In the genomic region with DNA sequence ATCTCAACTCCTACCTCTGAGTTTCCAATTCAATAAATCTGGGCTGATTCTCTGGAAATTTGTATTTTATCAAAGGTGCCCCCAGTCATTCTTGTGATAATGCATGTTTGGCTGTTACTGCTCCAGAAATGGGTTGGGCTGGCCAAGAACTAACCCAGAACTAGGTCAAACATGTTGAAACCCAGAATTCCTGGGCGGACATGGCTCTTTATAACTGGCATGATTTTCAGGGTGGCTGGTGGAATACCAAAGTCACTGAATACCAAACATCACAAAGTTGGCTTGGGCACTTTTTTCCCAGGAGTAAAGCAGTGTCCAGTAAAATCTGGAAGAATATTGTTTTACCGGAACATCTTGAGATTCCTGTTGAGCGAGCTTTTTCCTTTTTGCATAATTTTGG, we compare ENCODE assay signal across 32 cellular contexts.
"Had no signal": no experiment of that assay in that cellular context is flagged by ENCODE, and none has a peak within 500 bp of the region (broad histone marks: within the 10 kb centered on the region; RNA-seq: fewer than 3 reads in every experiment).

No MANE protein-coding gene starts in this region.

- H3K27me3 Mint-ChIP-seq: activated CD4-positive, alpha-beta memory T cell treated with anti-CD3 and anti-CD28 coated beads for 36 hours; activated CD4-positive, alpha-beta T cell treated with anti-CD3 and anti-CD28 coated beads, Interleukin-2, amount 10 ng/mL, durations not matched to agents 24 days and 14 days; activated T-cell treated with anti-CD3 and anti-CD28 coated beads, Interleukin-2, amount 50 U/mL, for 24 hours; activated T-helper 17 cell treated with anti-CD3 and anti-CD28 coated beads, Interleukin-2, amount 50 U/mL, for 72 hours; central memory CD8-positive, alpha-beta T cell; progenitor cell of endocrine pancreas; stimulated activated memory B cell treated with anti-CD40 and anti-IgM and Interleukin-4, amounts not matched to agents 10 μg/mL and 1 μg/mL and 100 μg/mL, for 72 hours; stimulated activated naive CD8-positive, alpha-beta T cell treated with anti-CD3 and anti-CD28 coated beads, Interleukin-15, amount 100 ng/mL, for 72 hours had no signal

- H3K4me1 Mint-ChIP-seq: activated T-helper 17 cell treated with anti-CD3 and anti-CD28 coated beads, Interleukin-2, amount 50 U/mL, for 72 hours; central memory CD8-positive, alpha-beta T cell; natural killer cell had no signal

- H3K4me3 Mint-ChIP-seq: activated CD4-positive, alpha-beta memory T cell treated with anti-CD3 and anti-CD28 coated beads for 36 hours; activated CD4-positive, alpha-beta T cell treated with anti-CD3 and anti-CD28 coated beads, Interleukin-2, amount 10 ng/mL, durations not matched to agents 24 days and 14 days; activated T-cell treated with anti-CD3 and anti-CD28 coated beads, Interleukin-2, amount 50 U/mL, for 24 hours; activated T-helper 17 cell treated with anti-CD3 and anti-CD28 coated beads, Interleukin-2, amount 50 U/mL, for 72 hours; central memory CD8-positive, alpha-beta T cell; natural killer cell; stimulated activated memory B cell treated with anti-CD40 and anti-IgM and Interleukin-4, amounts not matched to agents 10 μg/mL and 1 μg/mL and 100 μg/mL, for 72 hours; stimulated activated naive CD8-positive, alpha-beta T cell treated with anti-CD3 and anti-CD28 coated beads, Interleukin-15, amount 100 ng/mL, for 72 hours; T-helper 1 cell treated with Interleukin-12 subunit alpha and Interleukin-12 subunit beta and Interleukin-4 antibody, amounts not matched to agents 30 μg/mL and 1 μg/mL, for 36 hours had no signal

- H3K4me2 ChIP-seq: hepatocyte had no signal

- H3K9me3 ChIP-seq: breast epithelium, colonic mucosa, gastrocnemius medialis, neutrophil, sigmoid colon, tibial artery, upper lobe of right lung had no signal

- DNase-seq: activated CD4-positive, alpha-beta memory T cell treated with anti-CD3 and anti-CD28 coated beads for 36 hours; activated CD4-positive, alpha-beta T cell treated with anti-CD3 and anti-CD28 coated beads, Interleukin-2, amount 10 ng/mL, durations not matched to agents 24 days and 14 days; activated CD4-positive, CD25-positive, alpha-beta regulatory T cell treated with anti-CD3 and anti-CD28 coated beads, Interleukin-2, amount 50 U/mL, for 72 hours; activated CD8-positive, alpha-beta memory T cell treated with anti-CD3 and anti-CD28 coated beads, Interleukin-2, amount 50 U/mL, for 48 hours; activated gamma-delta T cell treated with Interleukin-2 at 50 U/mL for 16 hours; activated naive CD4-positive, alpha-beta T cell treated with anti-CD3 and anti-CD28 coated beads, Interleukin-2, amount 50 U/mL, for 16 hours; activated T-cell treated with anti-CD3 and anti-CD28 coated beads, Interleukin-2, amount 50 U/mL, for 24 hours; amniotic stem cell; colonic mucosa; effector CD8-positive, alpha-beta T cell; gastrocnemius medialis; islet precursor cell; mammary epithelial cell; natural killer cell; sigmoid colon; small intestine; stimulated activated CD4-positive, alpha-beta T cell treated with anti-CD3 and anti-CD28 coated beads, Interleukin-4, amount 100 ng/mL, for 4 hours; stimulated activated CD8-positive, alpha-beta memory T cell treated with anti-CD3 and anti-CD28 coated beads, Interleukin-4, amount 100 ng/mL, for 48 hours; stimulated activated naive CD8-positive, alpha-beta T cell treated with anti-CD3 and anti-CD28 coated beads, Interleukin-15, amount 100 ng/mL, for 72 hours; SW 1271; T1000; upper lobe of right lung had no signal

- H3K79me2 ChIP-seq: hepatocyte had no signal

- H3K36me3 ChIP-seq: breast epithelium, colonic mucosa, gastrocnemius medialis, neutrophil, sigmoid colon, tibial artery, upper lobe of right lung had no signal

- H3K4me1 ChIP-seq: breast epithelium, colonic mucosa, gastrocnemius medialis had no signal

- ATAC-seq: activated T-helper 17 cell treated with anti-CD3 and anti-CD28 coated beads, Interleukin-2, amount 50 U/mL, for 72 hours; gastrocnemius medialis; natural killer cell; stimulated activated memory B cell treated with anti-CD40 and anti-IgM and Interleukin-4, amounts not matched to agents 10 μg/mL and 1 μg/mL and 100 μg/mL, for 72 hours; stimulated activated naive CD8-positive, alpha-beta T cell treated with anti-CD3 and anti-CD28 coated beads, Interleukin-15, amount 100 ng/mL, for 72 hours; upper lobe of right lung had no signal

- H2AFZ ChIP-seq: hepatocyte had no signal

- H3K36me3 Mint-ChIP-seq: activated CD4-positive, alpha-beta memory T cell treated with anti-CD3 and anti-CD28 coated beads for 36 hours; natural killer cell; stimulated activated memory B cell treated with anti-CD40 and anti-IgM and Interleukin-4, amounts not matched to agents 10 μg/mL and 1 μg/mL and 100 μg/mL, for 72 hours had no signal

- H3K27ac Mint-ChIP-seq: activated CD4-positive, alpha-beta memory T cell treated with anti-CD3 and anti-CD28 coated beads for 36 hours; activated CD4-positive, alpha-beta T cell treated with anti-CD3 and anti-CD28 coated beads, Interleukin-2, amount 10 ng/mL, durations not matched to agents 24 days and 14 days; activated T-cell treated with anti-CD3 and anti-CD28 coated beads, Interleukin-2, amount 50 U/mL, for 24 hours; activated T-helper 17 cell treated with anti-CD3 and anti-CD28 coated beads, Interleukin-2, amount 50 U/mL, for 72 hours; natural killer cell; progenitor cell of endocrine pancreas; stimulated activated memory B cell treated with anti-CD40 and anti-IgM and Interleukin-4, amounts not matched to agents 10 μg/mL and 1 μg/mL and 100 μg/mL, for 72 hours; stimulated activated naive CD8-positive, alpha-beta T cell treated with anti-CD3 and anti-CD28 coated beads, Interleukin-15, amount 100 ng/mL, for 72 hours; T-helper 1 cell treated with Interleukin-12 subunit alpha and Interleukin-12 subunit beta and Interleukin-4 antibody, amounts not matched to agents 30 μg/mL and 1 μg/mL, for 36 hours had no signal

- H3K27me3 ChIP-seq: breast epithelium, colonic mucosa, gastrocnemius medialis, hepatocyte, neutrophil, sigmoid colon, tibial artery, upper lobe of right lung had no signal

- H3K9me3 Mint-ChIP-seq: activated CD4-positive, alpha-beta memory T cell treated with anti-CD3 and anti-CD28 coated beads for 36 hours; activated T-helper 17 cell treated with anti-CD3 and anti-CD28 coated beads, Interleukin-2, amount 50 U/mL, for 72 hours; central memory CD8-positive, alpha-beta T cell; natural killer cell; stimulated activated memory B cell treated with anti-CD40 and anti-IgM and Interleukin-4, amounts not matched to agents 10 μg/mL and 1 μg/mL and 100 μg/mL, for 72 hours; T-helper 1 cell treated with Interleukin-12 subunit alpha and Interleukin-12 subunit beta and Interleukin-4 antibody, amounts not matched to agents 30 μg/mL and 1 μg/mL, for 36 hours had no signal

- H3K4me3 ChIP-seq: breast epithelium, colonic mucosa, gastrocnemius medialis, hepatocyte, sigmoid colon, tibial artery, upper lobe of right lung had no signal

- H3K27ac ChIP-seq: breast epithelium, colonic mucosa, epithelial cell of prostate, gastrocnemius medialis, hepatocyte, neutrophil, sigmoid colon, tibial artery, upper lobe of right lung had no signal
